ENCODE assay signal across 8 cellular contexts in genomic region chr9:128723352-128723865, GRCh38. TPM values are rescaled to one million over a fixed set of nuclear protein-coding genes. Genes with fewer than 3 reads are reported as not detected.
DNase-seq lines count a peak whose midpoint lies in the region; ATAC-seq and TF ChIP-seq lines count a peak whose summit lies in the region.

No MANE protein-coding gene starts in this region.

- no peak for TF ChIP-seq POLR2A in sigmoid colon (IDR thresholded peaks at IDR 0.05)

- H3K4me3 ChIP-seq in GM12864 (ENCODE audit: low read depth, low read length) = peak overlapping the region; percentile 79
- peak overlapping the region; percentile 81 for H3K4me3 ChIP-seq in SK-N-MC
- H3K4me3 ChIP-seq in fibroblast of pulmonary artery (replicated peaks; ENCODE audit: low read depth, low read length) = peak overlapping the region; percentile 72
- peak overlapping the region; percentile 40 to 74 (median 64) for H3K4me3 ChIP-seq in sigmoid colon

- H3K36me3 ChIP-seq in SK-N-MC (ENCODE audit: insufficient read depth, low read length) (peaks cover 3% of the 10 kb centered on the region; the same call in 1 of the 2 replicates), sigmoid colon (peaks cover 0 to 6% (median 0%) of the 10 kb centered on the region in 4 donors)

- intact Hi-C loops in sigmoid colon (cut with DNase I) = no loop called here

- TF ChIP-seq EP300 in sigmoid colon (IDR thresholded peaks at IDR 0.05) = no peak

- H3K27ac ChIP-seq in SK-N-MC = peak overlapping the region; percentile 26; the same call in 1 of the 2 replicates
- peak overlapping the region; percentile 77 to 86 (median 82) for H3K27ac ChIP-seq in sigmoid colon

- peaks cover 0 to 16% (median 10%) of the 10 kb centered on the region in 4 donors for H3K4me1 ChIP-seq in sigmoid colon

- H3K9me3 ChIP-seq in SK-N-MC (ENCODE audit: low read depth, low read length) (no peaks in the 10 kb centered on the region), sigmoid colon (no peaks in the 10 kb centered on the region)

- no peaks in the 10 kb centered on the region for H3K27me3 ChIP-seq in sigmoid colon

- no peak for DNase-seq in GM12864 (ENCODE audit: low read depth)
- DNase-seq in SK-N-MC (ENCODE audit: low read depth, low spot score) = no peak
- DNase-seq in fibroblast of pulmonary artery (ENCODE audit: low read depth) = no peak
- no peak for DNase-seq in sigmoid colon
- no peak for DNase-seq in stimulated activated CD4-positive, alpha-beta T cell treated with anti-CD3 and anti-CD28 coated beads, Interleukin-2, amount 100 ng/mL, for 48 hours
- no peak for DNase-seq in cerebellum (ENCODE audit: low spot score)

- TF ChIP-seq CTCF in GM12864 (IDR thresholded peaks at IDR 0.05; ENCODE audit: low read depth, low read length, missing control alignments) (no peak), fibroblast of pulmonary artery (IDR thresholded peaks at IDR 0.05; ENCODE audit: low read length, missing control alignments) (no peak), sigmoid colon (IDR thresholded peaks at IDR 0.05) (no peak)

- ATAC-seq in HG02678 (IDR thresholded peaks at IDR 0.05; ENCODE audit: unreplicated experiment) (no peak), HG02981 (IDR thresholded peaks at IDR 0.05; ENCODE audit: unreplicated experiment) (no peak)

- peak overlapping the region; percentile 76 for H3K9ac ChIP-seq in SK-N-MC (ENCODE audit: insufficient read length)

- 21 to 31% methylated on average over 7 of the region's 7 CpGs for WGBS in sigmoid colon, 2 donors

RNA-seq across cellular contexts. Expression of gene ZDHHC12, which starts 0.5 kb away (rescaled TPM):
- 10 to 100 TPM; 13.3 to 46.2 (median 15.3) TPM for total RNA-seq in sigmoid colon
- 100 to 1,000 TPM in 1 of 3 donors, 10 to 100 TPM in 2; 72.6 to 123 (median 73.9) TPM for polyA plus RNA-seq in sigmoid colon
- total RNA-seq in cerebellum = 1.7 TPM

RNA-seq across cellular contexts. Expression of gene PKN3, which starts 21.1 kb away (rescaled TPM):
- 1 to 10 TPM; 1.6 to 5.5 (median 3.1) TPM for total RNA-seq in sigmoid colon
- 1 to 10 TPM; 1.6 to 7.2 (median 1.8) TPM for polyA plus RNA-seq in sigmoid colon
- total RNA-seq in cerebellum = 4.2 TPM

RNA-seq across cellular contexts. Expression of gene SET, which starts 34.4 kb away (rescaled TPM):
- total RNA-seq in sigmoid colon = 100 to 1,000 TPM; 182 to 195 (median 187) TPM
- polyA plus RNA-seq in sigmoid colon = 100 to 1,000 TPM in 2 of 3 donors, 10 to 100 TPM in 1; 77.2 to 172 (median 114) TPM
- 254 TPM for total RNA-seq in cerebellum

RNA-seq across cellular contexts. Expression of gene ZER1, which starts 48.3 kb away (rescaled TPM):
- total RNA-seq in sigmoid colon (10 to 100 TPM; 41.6 to 65.4 (median 51.9) TPM), cerebellum (21.8 TPM)
- polyA plus RNA-seq in sigmoid colon = 10 to 100 TPM; 30.0 to 37.9 (median 34.8) TPM
